ENCODE assay signal across 1 cellular context in the genomic region with DNA sequence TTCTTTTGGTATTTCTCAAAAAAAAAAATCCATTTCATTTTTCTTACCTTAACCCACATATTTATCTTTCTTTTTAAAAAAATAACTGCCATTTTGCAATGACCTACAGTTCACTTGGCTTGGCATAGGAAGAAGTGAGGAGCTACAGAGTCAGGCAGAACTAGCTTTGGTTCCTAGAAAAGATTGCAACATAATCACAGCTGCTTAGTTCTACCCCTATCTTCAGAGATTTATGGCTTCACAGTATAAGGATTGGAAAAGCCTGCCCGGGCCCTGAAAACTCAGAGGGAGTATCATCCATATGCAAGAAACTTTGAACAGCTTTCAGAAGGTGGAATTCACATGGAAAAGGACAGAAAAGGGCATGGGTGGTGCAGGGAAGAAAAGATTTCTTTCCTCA.
TF ChIP-seq lines count a peak whose summit lies in the region.

No MANE protein-coding gene starts in this region.

TF ChIP-seq in HepG2, 621 proteins besides CTCF, POLR2A, EP300 and RAD21 (continued from another document):
- peak; percentile 49 for TF ChIP-seq CEBPB (IDR thresholded peaks at IDR 0.05; ENCODE audit: borderline replicate concordance, low read depth, low read length)
